Comparison of ENCODE assay signal across 12 cellular contexts in the genomic region with DNA sequence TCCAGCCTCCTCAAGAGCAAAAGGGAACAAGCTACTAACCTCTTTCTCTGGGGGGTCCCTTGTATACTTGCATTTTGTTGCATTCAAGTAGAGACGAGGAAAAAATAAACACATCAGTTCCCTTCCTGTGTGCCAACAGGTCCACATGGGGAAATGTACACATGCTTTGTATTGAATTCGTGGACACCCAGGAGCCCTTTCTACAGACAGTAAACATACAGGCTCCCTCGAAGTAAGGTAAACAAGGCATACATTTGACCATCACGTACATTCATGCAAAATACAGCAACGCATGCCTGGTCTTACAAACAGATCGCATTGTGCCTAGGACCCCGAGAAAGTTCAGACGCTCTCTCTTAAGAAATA. TPM values are rescaled to one million over a fixed set of nuclear protein-coding genes. Genes with fewer than 3 reads are reported as not detected.
DNase-seq lines count a peak whose midpoint lies in the region; ATAC-seq and TF ChIP-seq lines count a peak whose summit lies in the region.
"Had no signal": no experiment of that assay in that cellular context is flagged by ENCODE, and none has a peak within 500 bp of the region (broad histone marks: within the 10 kb centered on the region; RNA-seq: fewer than 3 reads in every experiment).

No MANE protein-coding gene starts in this region.

- H3K27me3 Mint-ChIP-seq in activated T-cell treated with anti-CD3 and anti-CD28 coated beads, Interleukin-2, amount 50 U/mL, for 24 hours, result peaks cover 87% of the 10 kb centered on the region

- TF ChIP-seq CTCF in smooth muscle cell (IDR thresholded peaks at IDR 0.05; ENCODE audit: borderline replicate concordance, insufficient read depth, poor library complexity, severe bottlenecking), result no peak

- no peak for ATAC-seq in HG02970 (IDR thresholded peaks at IDR 0.05; ENCODE audit: low FRiP score, unreplicated experiment)
- ATAC-seq in HG03280 (IDR thresholded peaks at IDR 0.05; ENCODE audit: unreplicated experiment), result no peak
- ATAC-seq: PC-3, sciatic nerve had no signal

- H3K36me3 ChIP-seq in SJCRH30 (no peaks in the 10 kb centered on the region), iPS-20b (ENCODE audit: insufficient read depth, low read depth, low read length) (no peaks in the 10 kb centered on the region), smooth muscle cell (ENCODE audit: low read depth) (no peaks in the 10 kb centered on the region)

- no peak for DNase-seq in activated T-cell treated with anti-CD3 and anti-CD28 coated beads, Interleukin-2, amount 50 U/mL, for 24 hours
- DNase-seq in activated T-cell treated with anti-CD3 and anti-CD28 coated beads, Interleukin-2, amount 50 U/mL, for 1 hour, result no peak
- DNase-seq in SJCRH30, result no peak
- DNase-seq in smooth muscle cell (lab: John Stamatoyannopoulos, UW; ENCODE audit: unreplicated experiment), result no peak
- DNase-seq in NCI-H446 treated with DMSO at 0.1 percent for 48 hours (lab: John Stamatoyannopoulos, UW), result no peak
- DNase-seq: NCI-H1048, PC-3 had no signal

- WGBS in smooth muscle cell (ENCODE audit: low lambda C conversion rate), result 47% methylated on average over 8 of the region's 8 CpGs

- H3K27ac ChIP-seq in SJCRH30 (no peak overlapping the region), iPS-20b (ENCODE audit: low read length) (no peak overlapping the region), smooth muscle cell (ENCODE audit: low read depth) (no peak overlapping the region)

- no peaks in the 10 kb centered on the region for H3K79me2 ChIP-seq in smooth muscle cell (ENCODE audit: low read depth)

- H3K9me3 ChIP-seq in SJCRH30 (replicated peaks) (no peaks in the 10 kb centered on the region), iPS-20b (ENCODE audit: insufficient read depth, low read depth, low read length) (no peaks in the 10 kb centered on the region), smooth muscle cell (replicated peaks; ENCODE audit: low read depth) (no peaks in the 10 kb centered on the region)

- peak overlapping the region; percentile 30 for H3K4me3 Mint-ChIP-seq in activated T-cell treated with anti-CD3 and anti-CD28 coated beads, Interleukin-2, amount 50 U/mL, for 24 hours

- H3K4me1 Mint-ChIP-seq in activated T-cell treated with anti-CD3 and anti-CD28 coated beads, Interleukin-2, amount 50 U/mL, for 24 hours (ENCODE audit: low read depth), result peaks cover 13% of the 10 kb centered on the region

- no peaks in the 10 kb centered on the region for H4K20me1 ChIP-seq in smooth muscle cell (ENCODE audit: low read depth)

- peak overlapping the region; percentile 99 for H3K4me2 ChIP-seq in smooth muscle cell

- H3K36me3 Mint-ChIP-seq in activated T-cell treated with anti-CD3 and anti-CD28 coated beads, Interleukin-2, amount 50 U/mL, for 24 hours (ENCODE audit: low read depth), result no peaks in the 10 kb centered on the region
- H3K36me3 Mint-ChIP-seq: activated naive CD4-positive, alpha-beta T cell treated with anti-CD3 and anti-CD28 coated beads, Interleukin-2, amount 50 U/mL, for 72 hours had no signal

- H3K4me1 ChIP-seq in SJCRH30 (no peaks in the 10 kb centered on the region), iPS-20b (ENCODE audit: insufficient read depth, low read length) (peaks cover 9% of the 10 kb centered on the region; the same call in 1 of the 2 replicates), smooth muscle cell (ENCODE audit: low read depth) (peaks cover 25% of the 10 kb centered on the region)

- no peak overlapping the region for H3K27ac Mint-ChIP-seq in activated T-cell treated with anti-CD3 and anti-CD28 coated beads, Interleukin-2, amount 50 U/mL, for 24 hours
- H3K27ac Mint-ChIP-seq: activated naive CD4-positive, alpha-beta T cell treated with anti-CD3 and anti-CD28 coated beads, Interleukin-2, amount 50 U/mL, for 72 hours had no signal

- no peaks in the 10 kb centered on the region for H3K9me3 Mint-ChIP-seq in activated T-cell treated with anti-CD3 and anti-CD28 coated beads, Interleukin-2, amount 50 U/mL, for 24 hours
- H3K9me3 Mint-ChIP-seq: activated naive CD4-positive, alpha-beta T cell treated with anti-CD3 and anti-CD28 coated beads, Interleukin-2, amount 50 U/mL, for 72 hours had no signal

- H3K27me3 ChIP-seq in SJCRH30 (no peaks in the 10 kb centered on the region), iPS-20b (ENCODE audit: insufficient read depth, low read length) (peaks cover 96% of the 10 kb centered on the region), smooth muscle cell (ENCODE audit: low read depth) (peaks cover 39% of the 10 kb centered on the region)

- no peak overlapping the region for H2AFZ ChIP-seq in smooth muscle cell (ENCODE audit: low read depth)

- no peak overlapping the region for H3K9ac ChIP-seq in iPS-20b (ENCODE audit: low read depth, low read length)
- no peak overlapping the region for H3K9ac ChIP-seq in smooth muscle cell (ENCODE audit: low read depth)

- H3F3A ChIP-seq in smooth muscle cell (ENCODE audit: low read depth), result no peaks in the 10 kb centered on the region

- H3K4me3 ChIP-seq in SJCRH30, result peak overlapping the region; percentile 69
- peak overlapping the region; percentile 37; the same call in 1 of the 2 replicates for H3K4me3 ChIP-seq in iPS-20b (ENCODE audit: low read length)
- H3K4me3 ChIP-seq in smooth muscle cell, result peak overlapping the region; percentile 66

RNA-seq across cellular contexts. Expression of a gene that starts 1.1 kb away (rescaled TPM):
- total RNA-seq in SJCRH30 (2014; rRNA removed; shearing (Covaris generic)), result 3.5 and 5.1 TPM in 2 replicates
- 2.2 and 3.6 TPM in 2 replicates for total RNA-seq in smooth muscle cell
- 0.84 and 0.97 TPM in 2 replicates for polyA plus RNA-seq in smooth muscle cell
- total RNA-seq: activated naive CD4-positive, alpha-beta T cell treated with anti-CD3 and anti-CD28 coated beads, Interleukin-2, amount 50 U/mL, for 72 hours; PC-3 had no signal
